16 cellular contexts compared by ENCODE assay signal in the genomic region with DNA sequence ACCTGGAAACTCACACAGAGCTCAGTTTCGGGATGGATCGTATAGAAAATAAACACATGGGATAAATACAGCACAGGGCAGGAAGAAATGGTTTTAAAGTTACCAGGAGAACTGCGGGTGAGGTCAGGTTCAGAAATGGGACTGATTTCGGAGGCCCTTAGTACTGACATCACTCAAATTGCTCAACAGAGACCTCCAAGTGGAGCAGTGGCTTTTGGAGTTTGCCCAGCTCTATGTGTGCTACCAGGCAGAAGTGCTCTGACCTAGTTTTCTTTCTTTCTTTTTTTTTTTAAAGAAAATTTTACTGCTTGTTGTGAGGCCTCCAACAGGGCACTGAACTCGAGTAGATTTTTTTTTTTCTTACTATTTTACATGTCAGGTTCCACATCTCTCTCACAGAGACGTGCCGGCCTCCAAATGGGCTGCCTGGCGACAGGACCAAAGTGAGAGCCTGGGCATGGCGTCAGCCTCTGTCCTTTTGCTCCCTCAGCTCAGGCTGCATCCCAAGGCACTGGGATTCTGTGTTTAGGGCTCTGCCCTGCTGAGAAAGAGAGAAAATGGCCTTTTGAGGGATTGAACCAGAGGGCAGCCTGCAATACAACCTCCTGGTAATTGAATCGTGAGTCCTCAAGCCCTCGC.
DNase-seq lines count a peak whose midpoint lies in the region; ATAC-seq and TF ChIP-seq lines count a peak whose summit lies in the region.
"Had no signal": no experiment of that assay in that cellular context is flagged by ENCODE, and none has a peak within 500 bp of the region (broad histone marks: within the 10 kb centered on the region; RNA-seq: fewer than 3 reads in every experiment).

No MANE protein-coding gene starts in this region.

- H3K4me1 Mint-ChIP-seq in activated naive CD4-positive, alpha-beta T cell treated with anti-CD3 and anti-CD28 coated beads for 36 hours (ENCODE audit: low read depth): peaks cover 25% of the 10 kb centered on the region

- H3K27ac ChIP-seq in heart left ventricle: peak overlapping the region in 3 of 12 donors; percentile 13 to 31 (median 30)
- H3K27ac ChIP-seq in upper lobe of left lung: peak overlapping the region; percentile 32 to 60 (median 46)

- DNase-seq in amniotic epithelial cell (ENCODE audit: low read depth) (peak; percentile 71), heart left ventricle (peak in 2 of 5 donors; percentile 38 to 45), mucosa of descending colon (no peak), upper lobe of left lung (peak in 1 of 2 donors; percentile 63), SHP77 (lab: John Stamatoyannopoulos, UW) (no peak), NCI-H524 (lab: John Stamatoyannopoulos, UW) (no peak)
- no peak for DNase-seq in activated naive CD4-positive, alpha-beta T cell treated with anti-CD3 and anti-CD28 coated beads for 36 hours
- DNase-seq: activated T-cell treated with anti-CD3 and anti-CD28 coated beads, Interleukin-2, amount 50 U/mL, for 1 hour; CD4-positive, CD25-positive, alpha-beta regulatory T cell; DND-41; erythroblast; NCI-H187 treated with DMSO at 0.1 percent for 48 hours; RPMI8226 had no signal

- no peaks in the 10 kb centered on the region for H3K36me3 ChIP-seq in heart left ventricle
- no peaks in the 10 kb centered on the region for H3K36me3 ChIP-seq in mucosa of descending colon (ENCODE audit: low read depth)
- no peaks in the 10 kb centered on the region for H3K36me3 ChIP-seq in upper lobe of left lung

- peaks cover 8% of the 10 kb centered on the region for H3K9me3 Mint-ChIP-seq in activated naive CD4-positive, alpha-beta T cell treated with anti-CD3 and anti-CD28 coated beads for 36 hours

- ATAC-seq in heart left ventricle: peak in 3 of 4 donors; percentile 50 to 88 (median 78)
- peak; percentile 21 for ATAC-seq in mucosa of descending colon
- ATAC-seq in upper lobe of left lung (ENCODE audit: low FRiP score in 2 of 2): peak; percentile 56 to 61
- no peak for ATAC-seq in HG03378 (IDR thresholded peaks at IDR 0.05; ENCODE audit: unreplicated experiment)

- intact Hi-C loops in heart left ventricle (cut with DNase I): no loop called here
- intact Hi-C loops in mucosa of descending colon (cut with DNase I, micrococcal nuclease): no loop called here
- intact Hi-C loops in activated naive CD4-positive, alpha-beta T cell treated with anti-CD3 and anti-CD28 coated beads for 36 hours (cut with micrococcal nuclease): no loop called here

- peaks cover 0 to 37% (median 14%) of the 10 kb centered on the region in 12 donors for H3K4me1 ChIP-seq in heart left ventricle
- no peaks in the 10 kb centered on the region for H3K4me1 ChIP-seq in mucosa of descending colon (ENCODE audit: low read depth)
- H3K4me1 ChIP-seq in upper lobe of left lung: peaks cover 14 to 33% (median 24%) of the 10 kb centered on the region in 4 donors

- no peak for TF ChIP-seq EP300 in upper lobe of left lung (IDR thresholded peaks at IDR 0.05)

- no peak overlapping the region for H3K4me3 Mint-ChIP-seq in activated naive CD4-positive, alpha-beta T cell treated with anti-CD3 and anti-CD28 coated beads for 36 hours
- H3K4me3 Mint-ChIP-seq: CD4-positive, CD25-positive, alpha-beta regulatory T cell; T-helper 1 cell treated with Interleukin-12 subunit alpha and Interleukin-12 subunit beta and Interleukin-4 antibody, amounts not matched to agents 30 μg/mL and 1 μg/mL, for 36 hours had no signal

- H3K27me3 Mint-ChIP-seq in activated naive CD4-positive, alpha-beta T cell treated with anti-CD3 and anti-CD28 coated beads for 36 hours (ENCODE audit: low read depth): no peaks in the 10 kb centered on the region

- no peak overlapping the region for H3K4me3 ChIP-seq in heart left ventricle
- no peak overlapping the region for H3K4me3 ChIP-seq in mucosa of descending colon
- H3K4me3 ChIP-seq in upper lobe of left lung: no peak overlapping the region

- CTCF ChIA-PET in activated naive CD4-positive, alpha-beta T cell treated with anti-CD3 and anti-CD28 coated beads for 36 hours (lab: Charles Lee): no interaction called here

- WGBS in heart left ventricle, 4 donors: 85 to 91% (median 86%) methylated on average over 11 of the region's 11 CpGs
- WGBS in upper lobe of left lung, 2 donors: 55 to 57% methylated on average over 11 of the region's 11 CpGs

- H3K27me3 ChIP-seq in heart left ventricle: no peaks in the 10 kb centered on the region
- no peaks in the 10 kb centered on the region for H3K27me3 ChIP-seq in upper lobe of left lung

- H3K9me3 ChIP-seq in heart left ventricle (peaks cover 0 to 15% (median 1%) of the 10 kb centered on the region in 12 donors), mucosa of descending colon (no peaks in the 10 kb centered on the region), upper lobe of left lung (peaks cover 0 to 6% (median 0%) of the 10 kb centered on the region in 4 donors)

- no peak overlapping the region for H3K27ac Mint-ChIP-seq in activated naive CD4-positive, alpha-beta T cell treated with anti-CD3 and anti-CD28 coated beads for 36 hours
- H3K27ac Mint-ChIP-seq: T-helper 1 cell treated with Interleukin-12 subunit alpha and Interleukin-12 subunit beta and Interleukin-4 antibody, amounts not matched to agents 30 μg/mL and 1 μg/mL, for 36 hours; type B pancreatic cell had no signal

- peaks cover 2% of the 10 kb centered on the region for H3K36me3 Mint-ChIP-seq in activated naive CD4-positive, alpha-beta T cell treated with anti-CD3 and anti-CD28 coated beads for 36 hours (ENCODE audit: low read depth)
- H3K36me3 Mint-ChIP-seq: CD4-positive, CD25-positive, alpha-beta regulatory T cell had no signal

- TF ChIP-seq CTCF in heart left ventricle (IDR thresholded peaks at IDR 0.05) (no peak), mucosa of descending colon (IDR thresholded peaks at IDR 0.05) (no peak), upper lobe of left lung (IDR thresholded peaks at IDR 0.05) (no peak)

- TF ChIP-seq POLR2A in heart left ventricle (IDR thresholded peaks at IDR 0.05) (no peak), upper lobe of left lung (IDR thresholded peaks at IDR 0.05) (no peak)
